13 cellular contexts compared by ENCODE assay signal in the genomic region with DNA sequence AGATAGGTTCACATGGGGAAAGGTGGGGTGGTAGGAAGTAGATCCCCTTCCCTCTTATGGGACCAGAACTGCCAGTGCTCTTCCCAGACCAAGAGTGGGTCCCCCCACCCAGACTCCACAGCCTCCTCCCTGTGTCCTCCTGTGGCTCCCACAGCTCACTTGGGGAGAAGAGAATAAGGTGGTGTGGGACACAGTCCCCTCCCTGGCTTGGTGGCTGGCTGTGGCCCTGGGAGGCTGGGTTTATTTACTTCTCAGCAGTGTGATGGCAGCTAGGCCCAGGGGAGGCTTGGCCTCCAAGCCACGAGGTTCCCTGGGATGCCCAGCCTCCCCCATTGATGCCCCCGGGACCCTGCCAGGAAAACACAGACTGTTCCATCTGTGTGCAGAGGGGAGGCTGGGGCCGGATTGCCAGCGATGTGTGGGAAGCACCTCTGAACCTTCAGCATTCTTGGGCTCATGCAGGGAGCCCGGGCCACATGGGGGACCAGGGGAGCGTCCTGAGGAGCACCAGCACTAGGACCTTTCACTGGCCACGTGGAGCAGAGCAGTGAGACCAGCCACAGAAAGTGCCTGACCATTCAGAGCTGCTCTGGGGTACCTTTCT. TPM values are rescaled to one million over a fixed set of nuclear protein-coding genes. Genes with fewer than 3 reads are reported as not detected.
DNase-seq lines count a peak whose midpoint lies in the region; ATAC-seq, FAIRE-seq and TF ChIP-seq lines count a peak whose summit lies in the region.
"Had no signal": no experiment of that assay in that cellular context is flagged by ENCODE, and none has a peak within 500 bp of the region (broad histone marks: within the 10 kb centered on the region; RNA-seq: fewer than 3 reads in every experiment).

No MANE protein-coding gene starts in this region.

- no peak for TF ChIP-seq RAD21 in HepG2 (CRISPR knock-in tag; IDR thresholded peaks at IDR 0.05)

- CTCF ChIA-PET in HepG2 (lab: Yijun Ruan, JAX; ENCODE audit: low intra/inter-chr PET ratio, low total read pairs) = no interaction called here

- WGBS in HepG2 (ENCODE audit: low lambda C conversion rate) = no CpG with 5 or more reads among the region's 7 CpGs
- WGBS in tibial nerve, 2 donors = 31 to 69% methylated on average over 3 to 7 of the region's 7 CpGs

- H3K27ac ChIP-seq in HepG2 (ENCODE audit: extremely low read length, insufficient read depth, low read length) (no peak overlapping the region), tibial nerve (peak overlapping the region in 3 of 4 donors; percentile 84 to 96 (median 94))

- in situ Hi-C loops in HepG2 (cut with HindIII; ENCODE audit: extremely low pct_ligation_motif_present, low pct_unique_long_range_greater_than_20kb) = no loop called here

- peaks cover 27% of the 10 kb centered on the region for H3K36me3 Mint-ChIP-seq in activated T-cell treated with anti-CD3 and anti-CD28 coated beads, Interleukin-2, amount 50 U/mL, for 24 hours (ENCODE audit: low read depth)
- peaks cover 2% of the 10 kb centered on the region for H3K36me3 Mint-ChIP-seq in activated T-cell treated with anti-CD3 and anti-CD28 coated beads, Interleukin-2, amount 50 U/mL, for 4 hours (ENCODE audit: insufficient read depth)

- POLR2A ChIA-PET in HepG2 (lab: Yijun Ruan, JAX) = no interaction called here

- H3K79me2 ChIP-seq in HepG2 (ENCODE audit: insufficient read depth, low read length) = no peaks in the 10 kb centered on the region

- H2AFZ ChIP-seq in HepG2 (ENCODE audit: low read length) = no peak overlapping the region

- H3K27me3 ChIP-seq in HepG2 (ENCODE audit: control insufficient read depth in 1 of 2, insufficient read depth in 2 of 2, low read length in 2 of 2) (peaks cover 2 to 19% of the 10 kb centered on the region in 2 experiments; a peak in 2 of 5 replicates), tibial nerve (no peaks in the 10 kb centered on the region)
- H3K27me3 ChIP-seq: adrenal gland had no signal

- no peak overlapping the region for H3K27ac Mint-ChIP-seq in activated T-cell treated with anti-CD3 and anti-CD28 coated beads, Interleukin-2, amount 50 U/mL, for 24 hours
- H3K27ac Mint-ChIP-seq: nephron progenitor cell had no signal

- H4K20me1 ChIP-seq in HepG2 (ENCODE audit: insufficient read depth, low read length) = no peaks in the 10 kb centered on the region

- peaks cover 49% of the 10 kb centered on the region for H3K4me1 Mint-ChIP-seq in activated T-cell treated with anti-CD3 and anti-CD28 coated beads, Interleukin-2, amount 50 U/mL, for 24 hours (ENCODE audit: low read depth)
- H3K4me1 Mint-ChIP-seq in activated T-cell treated with anti-CD3 and anti-CD28 coated beads, Interleukin-2, amount 50 U/mL, for 4 hours (ENCODE audit: low read depth) = peaks cover 40% of the 10 kb centered on the region

- TF ChIP-seq CTCF in HepG2 (CRISPR knock-in tag; IDR thresholded peaks at IDR 0.05) (no peak), tibial nerve (IDR thresholded peaks at IDR 0.05) (no peak)

- H3K27me3 Mint-ChIP-seq in activated T-cell treated with anti-CD3 and anti-CD28 coated beads, Interleukin-2, amount 50 U/mL, for 24 hours = peaks cover 8% of the 10 kb centered on the region
- no peaks in the 10 kb centered on the region for H3K27me3 Mint-ChIP-seq in activated T-cell treated with anti-CD3 and anti-CD28 coated beads, Interleukin-2, amount 50 U/mL, for 4 hours (ENCODE audit: low read depth)

- no peaks in the 10 kb centered on the region for H3K9me3 Mint-ChIP-seq in activated T-cell treated with anti-CD3 and anti-CD28 coated beads, Interleukin-2, amount 50 U/mL, for 24 hours
- no peaks in the 10 kb centered on the region for H3K9me3 Mint-ChIP-seq in activated T-cell treated with anti-CD3 and anti-CD28 coated beads, Interleukin-2, amount 50 U/mL, for 4 hours

- no peak for DNase-seq in activated T-cell treated with anti-CD3 and anti-CD28 coated beads, Interleukin-2, amount 50 U/mL, for 24 hours
- DNase-seq in activated T-cell treated with anti-CD3 and anti-CD28 coated beads for 4 hours = no peak
- DNase-seq in activated T-cell treated with anti-CD3 and anti-CD28 coated beads, Interleukin-2, amount 50 U/mL, for 4 hours = no peak
- DNase-seq in HepG2 (ENCODE audit: low spot score) = no peak
- DNase-seq in tibial nerve (ENCODE audit: low spot score in 2 of 2) = no peak
- DNase-seq in nucleus accumbens (lab: John Stamatoyannopoulos, UW) = no peak
- no peak for DNase-seq in GM12892 (ENCODE audit: insufficient read length)
- DNase-seq: adrenal gland; BE2C; NCI-H1436; nephron progenitor cell; stimulated activated CD4-positive, alpha-beta T cell treated with anti-CD3 and anti-CD28 coated beads, Interleukin-2, amount 100 ng/mL, for 24 hours had no signal

- no peak overlapping the region; a peak in 1 of 6 replicates for H3K4me3 ChIP-seq in HepG2 (replicated peaks in 1 of 3; ENCODE audit: insufficient read depth in 1 of 3, low read depth in 2 of 3, low read length in 3 of 3)
- no peak overlapping the region for H3K4me3 ChIP-seq in tibial nerve

- intact Hi-C loops in HepG2 (cut with micrococcal nuclease; ENCODE audit: unreplicated experiment) = no loop called here

- ATAC-seq in activated T-cell treated with anti-CD3 and anti-CD28 coated beads, Interleukin-2, amount 50 U/mL, for 4 hours = no peak
- ATAC-seq in HepG2 (peak; percentile 1; the same call in 2 of the 3 replicates), GM18502 (IDR thresholded peaks at IDR 0.05; ENCODE audit: poor library complexity, unreplicated experiment) (no peak)

- peaks cover 62% of the 10 kb centered on the region for H3K4me1 ChIP-seq in HepG2 (ENCODE audit: insufficient read depth, low read length)
- peaks cover 0 to 71% (median 37%) of the 10 kb centered on the region in 4 donors for H3K4me1 ChIP-seq in tibial nerve

- no peak overlapping the region for H3K9ac ChIP-seq in HepG2 (ENCODE audit: insufficient read depth, low read depth, low read length)

- TF ChIP-seq EP300 in HepG2 (IDR thresholded peaks at IDR 0.05; ENCODE audit: low read depth in 2 of 2, low read length in 2 of 2) = no peak
- no peak for TF ChIP-seq EP300 in HepG2 (CRISPR knock-in tag; IDR thresholded peaks at IDR 0.05; ENCODE audit: borderline replicate concordance)
- no peak for TF ChIP-seq EP300 in tibial nerve (IDR thresholded peaks at IDR 0.05)

- H3K4me3 Mint-ChIP-seq in activated T-cell treated with anti-CD3 and anti-CD28 coated beads, Interleukin-2, amount 50 U/mL, for 24 hours = peak overlapping the region; percentile 73
- peak overlapping the region; percentile 77 for H3K4me3 Mint-ChIP-seq in activated T-cell treated with anti-CD3 and anti-CD28 coated beads, Interleukin-2, amount 50 U/mL, for 4 hours

- H3K9me3 ChIP-seq in HepG2 (ENCODE audit: low read length) (no peaks in the 10 kb centered on the region), tibial nerve (no peaks in the 10 kb centered on the region)
- H3K9me3 ChIP-seq: adrenal gland, BE2C had no signal

- H3K4me2 ChIP-seq in HepG2 (ENCODE audit: low read depth, low read length) = peak overlapping the region; percentile 100; the same call in 1 of the 2 replicates

- BruUV-seq in HepG2 (replicated peaks; lab: Mats Ljungman, UMichigan) = no TSS peak

- FAIRE-seq in HepG2 (lab: Jason Lieb, UNC) (no peak), GM12892 (lab: Jason Lieb, UNC) (no peak)

- H3K36me3 ChIP-seq in HepG2 (replicated peaks in 1 of 2; ENCODE audit: control insufficient read depth in 1 of 2, insufficient read depth in 2 of 2, low read length in 2 of 2) (0 out of 5 replicates have a peak, but pooled peaks cover 0 to 4% of the 10 kb centered on the region in 2 experiments), tibial nerve (peaks cover 0 to 11% (median 0%) of the 10 kb centered on the region in 3 donors)
- H3K36me3 ChIP-seq: adrenal gland had no signal

- TF ChIP-seq POLR2A in HepG2 (IDR thresholded peaks at IDR 0.05; ENCODE audit: insufficient read depth in 1 of 2, low read depth in 2 of 2, low read length in 2 of 2) (no peak), tibial nerve (IDR thresholded peaks at IDR 0.05) (no peak), GM12892 (IDR thresholded peaks at IDR 0.05; ENCODE audit: low read depth, low read length) (no peak)

RNA-seq across cellular contexts. Expression of gene IMPDH1, which starts 2.7 kb away (rescaled TPM):
- total RNA-seq in activated T-cell treated with anti-CD3 and anti-CD28 coated beads, Interleukin-2, amount 50 U/mL, for 4 hours = 100 to 1,000 TPM in 2 of 3 donors, 10 to 100 TPM in 1; 88.4 to 110 (median 109) TPM
- total RNA-seq in HepG2 (2016; rRNA removed; fragmentation: Illumina TruSeq; extraction: Trizol) (18.4 and 22.8 TPM in 2 replicates), tibial nerve (100 to 1,000 TPM in 1 of 4 donors, 10 to 100 TPM in 3; 50.2 to 102 (median 74.0) TPM)
- total RNA-seq in HepG2 (2016; cell fraction: cytosol; rRNA removed; fragmentation: Illumina TruSeq; extraction: Trizol; ENCODE audit: low read depth) = 12.3 and 12.6 TPM in 2 replicates
- total RNA-seq in HepG2 (2016; cell fraction: insoluble cytoplasmic fraction; rRNA removed; fragmentation: Illumina TruSeq; extraction: Trizol) = 15.4 and 23.8 TPM in 2 replicates
- 28.1 and 28.2 TPM in 2 replicates for total RNA-seq in HepG2 (2016; cell fraction: membrane; rRNA removed; fragmentation: Illumina TruSeq; extraction: Trizol)
- 12.6 and 19.2 TPM in 2 replicates for total RNA-seq in HepG2 (2016; cell fraction: nucleus; rRNA removed; fragmentation: Illumina TruSeq; extraction: Trizol)
- 34.0 and 49.9 TPM in 2 replicates for polyA plus RNA-seq in HepG2 (2011; rRNA removed)
- polyA plus RNA-seq in HepG2 (2011; cell fraction: cytosol; rRNA removed) = 31.4 and 37.8 TPM in 2 replicates
- polyA plus RNA-seq in HepG2 (2011; cell fraction: nucleus; rRNA removed) = 92.2 and 93.4 TPM in 2 replicates
- polyA plus RNA-seq in HepG2 (2012) = 25.0 and 27.5 TPM in 2 replicates
- polyA plus RNA-seq in HepG2 (2016; cell fraction: cytosol; fragmentation: Illumina TruSeq; extraction: Trizol; ENCODE audit: low read depth) = 18.4 and 18.5 TPM in 2 replicates
- polyA plus RNA-seq in HepG2 (2016; cell fraction: insoluble cytoplasmic fraction; fragmentation: Illumina TruSeq; extraction: Trizol; ENCODE audit: low read depth) = 20.6 and 24.8 TPM in 2 replicates
- polyA plus RNA-seq in HepG2 (2016; cell fraction: membrane; fragmentation: Illumina TruSeq; extraction: Trizol; ENCODE audit: low read depth) = 26.7 and 29.0 TPM in 2 replicates
- polyA plus RNA-seq in HepG2 (2016; cell fraction: nucleus; fragmentation: Illumina TruSeq; extraction: Trizol; ENCODE audit: insufficient read depth, low read depth) = 29.2 and 34.5 TPM in 2 replicates
- polyA minus RNA-seq in HepG2 (2011; rRNA and poly(A)+ RNA removed; ENCODE audit: low replicate concordance) = 82.0 and 176 TPM in 2 replicates
- 19.3 and 30.8 TPM in 2 replicates for polyA minus RNA-seq in HepG2 (2011; cell fraction: cytosol; rRNA and poly(A)+ RNA removed)
- polyA minus RNA-seq in HepG2 (2011; cell fraction: nucleus; rRNA and poly(A)+ RNA removed) = 26.3 and 29.8 TPM in 2 replicates
- 20.6 TPM for polyA plus RNA-seq in GM12892 (2012; ENCODE audit: missing spikeins)

RNA-seq across cellular contexts. Expression of gene PRRT4, which starts 45.6 kb away (rescaled TPM):
- under 1 TPM; 0.42 to 0.66 (median 0.49) TPM for total RNA-seq in activated T-cell treated with anti-CD3 and anti-CD28 coated beads, Interleukin-2, amount 50 U/mL, for 4 hours
- not detected in 2 replicates for total RNA-seq in HepG2 (2016; rRNA removed; fragmentation: Illumina TruSeq; extraction: Trizol)
- not detected in 2 replicates for total RNA-seq in HepG2 (2016; cell fraction: cytosol; rRNA removed; fragmentation: Illumina TruSeq; extraction: Trizol; ENCODE audit: low read depth)
- not detected in 2 replicates for total RNA-seq in HepG2 (2016; cell fraction: insoluble cytoplasmic fraction; rRNA removed; fragmentation: Illumina TruSeq; extraction: Trizol)
- not detected in 2 replicates for total RNA-seq in HepG2 (2016; cell fraction: membrane; rRNA removed; fragmentation: Illumina TruSeq; extraction: Trizol)
- not detected in 2 replicates for total RNA-seq in HepG2 (2016; cell fraction: nucleus; rRNA removed; fragmentation: Illumina TruSeq; extraction: Trizol)
- not detected in 2 replicates for polyA plus RNA-seq in HepG2 (2011; rRNA removed)
- not detected in 2 replicates for polyA plus RNA-seq in HepG2 (2011; cell fraction: cytosol; rRNA removed)
- polyA plus RNA-seq in HepG2 (2011; cell fraction: nucleus; rRNA removed) = 0.06 TPM in 1 of 2 replicates, not detected in the other
- 0.07 TPM in 1 of 2 replicates, not detected in the other for polyA plus RNA-seq in HepG2 (2012)
- not detected in 2 replicates for polyA plus RNA-seq in HepG2 (2016; cell fraction: cytosol; fragmentation: Illumina TruSeq; extraction: Trizol; ENCODE audit: low read depth)
- polyA plus RNA-seq in HepG2 (2016; cell fraction: insoluble cytoplasmic fraction; fragmentation: Illumina TruSeq; extraction: Trizol; ENCODE audit: low read depth) = not detected in 2 replicates
- polyA plus RNA-seq in HepG2 (2016; cell fraction: membrane; fragmentation: Illumina TruSeq; extraction: Trizol; ENCODE audit: low read depth) = not detected in 2 replicates
- polyA plus RNA-seq in HepG2 (2016; cell fraction: nucleus; fragmentation: Illumina TruSeq; extraction: Trizol; ENCODE audit: insufficient read depth, low read depth) = not detected in 2 replicates
- polyA minus RNA-seq in HepG2 (2011; rRNA and poly(A)+ RNA removed; ENCODE audit: low replicate concordance) = not detected in 2 replicates
- polyA minus RNA-seq in HepG2 (2011; cell fraction: cytosol; rRNA and poly(A)+ RNA removed) = not detected in 2 replicates
- not detected in 2 replicates for polyA minus RNA-seq in HepG2 (2011; cell fraction: nucleus; rRNA and poly(A)+ RNA removed)
- total RNA-seq in tibial nerve = 1 to 10 TPM in 2 of 4 donors, under 1 TPM in 2; 0.78 to 6.6 (median 2.6) TPM
- polyA plus RNA-seq in GM12892 (2012; ENCODE audit: missing spikeins) = not detected

RNA-seq across cellular contexts. Expression of gene HILPDA, which starts 48.6 kb away (rescaled TPM):
- total RNA-seq in activated T-cell treated with anti-CD3 and anti-CD28 coated beads, Interleukin-2, amount 50 U/mL, for 4 hours = 10 to 100 TPM; 18.4 to 26.6 (median 23.7) TPM
- total RNA-seq in HepG2 (2016; rRNA removed; fragmentation: Illumina TruSeq; extraction: Trizol) (8.6 and 11.1 TPM in 2 replicates), tibial nerve (10 to 100 TPM; 32.4 to 64.2 (median 38.3) TPM)
- 5.5 and 6.1 TPM in 2 replicates for total RNA-seq in HepG2 (2016; cell fraction: cytosol; rRNA removed; fragmentation: Illumina TruSeq; extraction: Trizol; ENCODE audit: low read depth)
- total RNA-seq in HepG2 (2016; cell fraction: insoluble cytoplasmic fraction; rRNA removed; fragmentation: Illumina TruSeq; extraction: Trizol) = 9.8 and 10.4 TPM in 2 replicates
- total RNA-seq in HepG2 (2016; cell fraction: membrane; rRNA removed; fragmentation: Illumina TruSeq; extraction: Trizol) = 9.5 and 9.7 TPM in 2 replicates
- 7.8 and 10.3 TPM in 2 replicates for total RNA-seq in HepG2 (2016; cell fraction: nucleus; rRNA removed; fragmentation: Illumina TruSeq; extraction: Trizol)
- polyA plus RNA-seq in HepG2 (2011; rRNA removed) = 43.1 and 44.0 TPM in 2 replicates
- 32.3 and 32.9 TPM in 2 replicates for polyA plus RNA-seq in HepG2 (2011; cell fraction: cytosol; rRNA removed)
- polyA plus RNA-seq in HepG2 (2011; cell fraction: nucleus; rRNA removed) = 35.8 and 42.7 TPM in 2 replicates
- 13.1 and 14.9 TPM in 2 replicates for polyA plus RNA-seq in HepG2 (2012)
- polyA plus RNA-seq in HepG2 (2016; cell fraction: cytosol; fragmentation: Illumina TruSeq; extraction: Trizol; ENCODE audit: low read depth) = 2.2 and 3.3 TPM in 2 replicates
- 8.9 and 9.4 TPM in 2 replicates for polyA plus RNA-seq in HepG2 (2016; cell fraction: insoluble cytoplasmic fraction; fragmentation: Illumina TruSeq; extraction: Trizol; ENCODE audit: low read depth)
- polyA plus RNA-seq in HepG2 (2016; cell fraction: membrane; fragmentation: Illumina TruSeq; extraction: Trizol; ENCODE audit: low read depth) = 4.4 and 4.9 TPM in 2 replicates
- polyA plus RNA-seq in HepG2 (2016; cell fraction: nucleus; fragmentation: Illumina TruSeq; extraction: Trizol; ENCODE audit: insufficient read depth, low read depth) = 10.1 and 10.3 TPM in 2 replicates
- polyA minus RNA-seq in HepG2 (2011; rRNA and poly(A)+ RNA removed; ENCODE audit: low replicate concordance) = 30.3 and 48.5 TPM in 2 replicates
- 12.9 and 14.9 TPM in 2 replicates for polyA minus RNA-seq in HepG2 (2011; cell fraction: cytosol; rRNA and poly(A)+ RNA removed)
- polyA minus RNA-seq in HepG2 (2011; cell fraction: nucleus; rRNA and poly(A)+ RNA removed) = 12.4 and 27.1 TPM in 2 replicates
- polyA plus RNA-seq in GM12892 (2012; ENCODE audit: missing spikeins) = 123 TPM
